8 cellular contexts compared by ENCODE assay signal in genomic region chr16:30956601-30957455, GRCh38. TPM values are rescaled to one million over a fixed set of nuclear protein-coding genes. Genes with fewer than 3 reads are reported as not detected.
DNase-seq lines count a peak whose midpoint lies in the region; FAIRE-seq and TF ChIP-seq lines count a peak whose summit lies in the region.

No MANE protein-coding gene starts in this region.

- peak overlapping the region; percentile 82 for H3K4me2 ChIP-seq in OCI-LY7 (ENCODE audit: low read length)

- H4K20me1 ChIP-seq in OCI-LY7 (ENCODE audit: insufficient read depth, low read length) = peaks cover 11% of the 10 kb centered on the region

- no peaks in the 10 kb centered on the region for H3K27me3 ChIP-seq in esophagus (ENCODE audit: control insufficient read depth in 1 of 2, insufficient read depth in 2 of 2, low read length in 2 of 2)
- no peaks in the 10 kb centered on the region for H3K27me3 ChIP-seq in muscle layer of duodenum (ENCODE audit: low read depth, low read length)

- no peaks in the 10 kb centered on the region for H3K9me2 ChIP-seq in OCI-LY7 (ENCODE audit: insufficient read depth, low read length)

- H3K36me3 ChIP-seq in OCI-LY7 (ENCODE audit: insufficient read depth, low read length) (peaks cover 33% of the 10 kb centered on the region), esophagus (ENCODE audit: control insufficient read depth in 2 of 2, insufficient read depth in 2 of 2, low read length in 1 of 2) (peaks cover 6 to 12% of the 10 kb centered on the region in 2 donors), muscle layer of duodenum (ENCODE audit: control insufficient read depth in 1 of 2, insufficient read depth in 2 of 2, low read length in 2 of 2) (peaks cover 21 to 28% of the 10 kb centered on the region in 2 donors)

- H3K79me2 ChIP-seq in OCI-LY7 (ENCODE audit: insufficient read depth, low read depth, low read length) = peaks cover 27% of the 10 kb centered on the region

- peak overlapping the region; percentile 89 for H2AFZ ChIP-seq in OCI-LY7 (ENCODE audit: low read length)

- H3K4me3 ChIP-seq in OCI-LY7 (ENCODE audit: low read depth, low read length, poor library complexity, severe bottlenecking) (peak overlapping the region; percentile 75), esophagus (ENCODE audit: low read depth in 1 of 2, low read length in 2 of 2) (peak overlapping the region; percentile 90), muscle layer of duodenum (ENCODE audit: low read depth in 1 of 2, low read length in 2 of 2) (peak overlapping the region; percentile 72 to 93)

- 25 to 27% methylated on average over 42 of the region's 42 CpGs for WGBS in esophagus, 2 donors

- intact Hi-C loops in OCI-LY7 (cut with micrococcal nuclease; ENCODE audit: unreplicated experiment) = loop anchor here (2.0 to 5.0 kb wide), 2 partner anchors 34 to 115 kb away; partner anchors contain the start of genes FBXL19, ZNF646 and ZNF668

- H3K9me3 ChIP-seq in OCI-LY7 (ENCODE audit: low read length) (no peaks in the 10 kb centered on the region), esophagus (ENCODE audit: control insufficient read depth in 2 of 2, insufficient read depth in 1 of 2, low read depth in 1 of 2, low read length in 1 of 2) (no peaks in the 10 kb centered on the region), muscle layer of duodenum (ENCODE audit: control insufficient read depth in 1 of 2, low read length in 2 of 2) (no peaks in the 10 kb centered on the region)

- CTCF ChIA-PET in OCI-LY7 (lab: Charles Lee; ENCODE audit: unreplicated experiment) = no interaction called here

- BruUV-seq in OCI-LY7 (replicated peaks; lab: Mats Ljungman, UMichigan) = TSS peak; percentile 94

- DNase-seq in Ammon's horn (ENCODE audit: low spot score) (peak; percentile 70), GM19239 (ENCODE audit: insufficient read length, low spot score) (peak; percentile 67), HPDE6-E6E7 (ENCODE audit: extremely low spot score) (peak; percentile 66), OCI-LY7 (ENCODE audit: low spot score) (peak; percentile 92)
- DNase-seq in activated T-cell treated with anti-CD3 and anti-CD28 coated beads, Interleukin-2, amount 50 U/mL, for 1 hour = peak; percentile 89
- peak; percentile 85 to 89 for DNase-seq in stimulated activated CD8-positive, alpha-beta memory T cell treated with anti-CD3 and anti-CD28 coated beads, Interleukin-7, amount 100 ng/mL, for 4 hours (ENCODE audit: low read depth in 2 of 2)

- H3K27ac ChIP-seq in OCI-LY7 (ENCODE audit: low read depth, low read length, poor library complexity, severe bottlenecking) (peak overlapping the region; percentile 90), esophagus (ENCODE audit: low read depth in 2 of 2, low read length in 1 of 2) (peak overlapping the region; percentile 96 to 98), muscle layer of duodenum (ENCODE audit: low read length) (peak overlapping the region; percentile 97)

- POLR2A ChIA-PET in OCI-LY7 (lab: Charles Lee) = interaction anchor here (0.5 kb wide), 1 partner anchor 101 kb away, joined by 3 read pairs; no protein-coding TSS in a partner anchor

- no peak for FAIRE-seq in GM19239 (lab: Jason Lieb, UNC)

- TF ChIP-seq CTCF in OCI-LY7 (conservative IDR thresholded peaks at IDR 0.05; ENCODE audit: low read length) = peak; percentile 66; the same call in 1 of the 2 replicates

- H3K4me1 ChIP-seq in OCI-LY7 (ENCODE audit: insufficient read depth, low read length, poor library complexity, severe bottlenecking) = peaks cover 35% of the 10 kb centered on the region
- H3K4me1 ChIP-seq in esophagus (ENCODE audit: control insufficient read depth in 2 of 2, insufficient read depth in 2 of 2, low read length in 1 of 2) = peaks cover 9 to 15% of the 10 kb centered on the region in 2 donors
- H3K4me1 ChIP-seq in muscle layer of duodenum (ENCODE audit: control insufficient read depth in 1 of 2, insufficient read depth in 2 of 2, low read length in 2 of 2) = peaks cover 0 to 47% of the 10 kb centered on the region in 2 donors

RNA-seq across cellular contexts. Expression of gene SETD1A, which starts 0.7 kb away (rescaled TPM):
- total RNA-seq in OCI-LY7 (2014; rRNA removed; shearing (Covaris generic)) = 8.6 and 9.0 TPM in 2 replicates
- 35.7 and 36.0 TPM in 2 replicates for total RNA-seq in OCI-LY7 (2022)
- 1 to 10 TPM; 6.8 to 9.6 TPM for polyA plus RNA-seq in esophagus

RNA-seq across cellular contexts. Expression of gene ORAI3, which starts 8.0 kb away (rescaled TPM):
- total RNA-seq in OCI-LY7 (2014; rRNA removed; shearing (Covaris generic)) = 5.7 and 7.8 TPM in 2 replicates
- 16.3 and 18.3 TPM in 2 replicates for total RNA-seq in OCI-LY7 (2022)
- 10 to 100 TPM in 1 of 2 donors, 1 to 10 TPM in 1; 8.5 to 11.6 TPM for polyA plus RNA-seq in esophagus

RNA-seq across cellular contexts. Expression of gene HSD3B7, which starts 28.2 kb away (rescaled TPM):
- 1.9 and 3.3 TPM in 2 replicates for total RNA-seq in OCI-LY7 (2014; rRNA removed; shearing (Covaris generic))
- 2.4 and 2.6 TPM in 2 replicates for total RNA-seq in OCI-LY7 (2022)
- polyA plus RNA-seq in esophagus = 10 to 100 TPM in 1 of 2 donors, 1 to 10 TPM in 1; 6.6 to 12.1 TPM

RNA-seq across cellular contexts. Expression of gene FBXL19, which starts 33.5 kb away (rescaled TPM):
- 16.1 and 16.2 TPM in 2 replicates for total RNA-seq in OCI-LY7 (2014; rRNA removed; shearing (Covaris generic))
- total RNA-seq in OCI-LY7 (2022) = 30.2 and 34.8 TPM in 2 replicates
- polyA plus RNA-seq in esophagus = 10 to 100 TPM; 10.7 to 35.6 TPM

RNA-seq across cellular contexts. Expression of gene STX1B, which starts 53.6 kb away (rescaled TPM):
- 0.47 TPM in 1 of 2 replicates, not detected in the other for total RNA-seq in OCI-LY7 (2014; rRNA removed; shearing (Covaris generic))
- 2.1 and 2.4 TPM in 2 replicates for total RNA-seq in OCI-LY7 (2022)
- 1 to 10 TPM in 1 of 2 donors, under 1 TPM in 1; 0.29 to 1.6 TPM for polyA plus RNA-seq in esophagus

Comparison
In these comparisons a context has a peak if more than half of its experiments do, and no peak if none do; other contexts are left out.
1. Peak in every context shown above with its lines: DNase-seq, H3K4me3 ChIP-seq and H3K27ac ChIP-seq.